ENCODE assay signal across 1 cellular context in genomic region chr11:68270334-68271022, GRCh38.
TF ChIP-seq lines count a peak whose summit lies in the region.

No MANE protein-coding gene starts in this region.

TF ChIP-seq in K562, 482 proteins besides CTCF, POLR2A, EP300 and RAD21 (continued from another document):
- peak in 1 of 2 experiments; percentile 43; a peak in 1 of 4 replicates for TF ChIP-seq TEAD1 (CRISPR knock-in tag; IDR thresholded peaks at IDR 0.05)
- TF ChIP-seq, protein P1, sequence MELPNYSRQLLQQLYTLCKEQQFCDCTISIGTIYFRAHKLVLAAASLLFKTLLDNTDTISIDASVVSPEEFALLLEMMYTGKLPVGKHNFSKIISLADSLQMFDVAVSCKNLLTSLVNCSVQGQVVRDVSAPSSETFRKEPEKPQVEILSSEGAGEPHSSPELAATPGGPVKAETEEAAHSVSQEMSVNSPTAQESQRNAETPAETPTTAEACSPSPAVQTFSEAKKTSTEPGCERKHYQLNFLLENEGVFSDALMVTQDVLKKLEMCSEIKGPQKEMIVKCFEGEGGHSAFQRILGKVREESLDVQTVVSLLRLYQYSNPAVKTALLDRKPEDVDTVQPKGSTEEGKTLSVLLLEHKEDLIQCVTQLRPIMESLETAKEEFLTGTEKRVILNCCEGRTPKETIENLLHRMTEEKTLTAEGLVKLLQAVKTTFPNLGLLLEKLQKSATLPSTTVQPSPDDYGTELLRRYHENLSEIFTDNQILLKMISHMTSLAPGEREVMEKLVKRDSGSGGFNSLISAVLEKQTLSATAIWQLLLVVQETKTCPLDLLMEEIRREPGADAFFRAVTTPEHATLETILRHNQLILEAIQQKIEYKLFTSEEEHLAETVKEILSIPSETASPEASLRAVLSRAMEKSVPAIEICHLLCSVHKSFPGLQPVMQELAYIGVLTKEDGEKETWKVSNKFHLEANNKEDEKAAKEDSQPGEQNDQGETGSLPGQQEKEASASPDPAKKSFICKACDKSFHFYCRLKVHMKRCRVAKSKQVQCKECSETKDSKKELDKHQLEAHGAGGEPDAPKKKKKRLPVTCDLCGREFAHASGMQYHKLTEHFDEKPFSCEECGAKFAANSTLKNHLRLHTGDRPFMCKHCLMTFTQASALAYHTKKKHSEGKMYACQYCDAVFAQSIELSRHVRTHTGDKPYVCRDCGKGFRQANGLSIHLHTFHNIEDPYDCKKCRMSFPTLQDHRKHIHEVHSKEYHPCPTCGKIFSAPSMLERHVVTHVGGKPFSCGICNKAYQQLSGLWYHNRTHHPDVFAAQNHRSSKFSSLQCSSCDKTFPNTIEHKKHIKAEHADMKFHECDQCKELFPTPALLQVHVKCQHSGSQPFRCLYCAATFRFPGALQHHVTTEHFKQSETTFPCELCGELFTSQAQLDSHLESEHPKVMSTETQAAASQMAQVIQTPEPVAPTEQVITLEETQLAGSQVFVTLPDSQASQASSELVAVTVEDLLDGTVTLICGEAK (IDR thresholded peaks at IDR 0.05) = 0 out of 2 replicates have a peak, but pooled peaks have one; percentile 10
- TF ChIP-seq, protein P1 (CRISPR knock-in tag; IDR thresholded peaks at IDR 0.05) = no peak
- TF ChIP-seq KLF1 (tag; IDR thresholded peaks at IDR 0.05) = no peak
- no peak for TF ChIP-seq NR2C2 (CRISPR knock-in tag; IDR thresholded peaks at IDR 0.05)
- peak; percentile 32; the same call in 1 of the 2 replicates for TF ChIP-seq NR2C2 (tag; IDR thresholded peaks at IDR 0.05)
- 0 out of 2 replicates have a peak, but pooled peaks have one; percentile 36 for TF ChIP-seq SP1 (CRISPR knock-in tag; IDR thresholded peaks at IDR 0.05)
- TF ChIP-seq HBP1 (CRISPR knock-in tag; IDR thresholded peaks at IDR 0.05) = 0 out of 2 replicates have a peak, but pooled peaks have one; percentile 26
- peak; percentile 67 for TF ChIP-seq RBM25 (IDR thresholded peaks at IDR 0.05; ENCODE audit: low read depth, low read length, severe bottlenecking)
- TF ChIP-seq ARHGAP35 (IDR thresholded peaks at IDR 0.05; ENCODE audit: partially characterized antibody) = no peak
- peak; percentile 96 for TF ChIP-seq ZNF121 (CRISPR knock-in tag; conservative IDR thresholded peaks at IDR 0.05)
- 0 out of 2 replicates have a peak, but pooled peaks have one; percentile 50 for TF ChIP-seq ZNF592 (IDR thresholded peaks at IDR 0.05)
- 0 out of 2 replicates have a peak, but pooled peaks have one; percentile 35 for TF ChIP-seq THRB (CRISPR knock-in tag; conservative IDR thresholded peaks at IDR 0.05)
- no peak for TF ChIP-seq FOXM1 (IDR thresholded peaks at IDR 0.05; ENCODE audit: low read depth)
- 0 out of 2 replicates have a peak, but pooled peaks have one; percentile 37 for TF ChIP-seq FOXM1 (CRISPR knock-in tag; IDR thresholded peaks at IDR 0.05; ENCODE audit: low read depth)
- TF ChIP-seq CEBPG (CRISPR knock-in tag; IDR thresholded peaks at IDR 0.05) = no peak
- no peak for TF ChIP-seq CEBPG (tag; conservative IDR thresholded peaks at IDR 0.05 in 1 of 2, IDR thresholded peaks at IDR 0.05 in 1 of 2)
- peak; percentile 11; the same call in 1 of the 2 replicates for TF ChIP-seq BRD4 (IDR thresholded peaks at IDR 0.05)
